1 cellular context compared by ENCODE assay signal in genomic region chr5:102753889-102754498, GRCh38.
TF ChIP-seq lines count a peak whose summit lies in the region.

No MANE protein-coding gene starts in this region.

TF ChIP-seq in GM23338, 12 proteins besides CTCF, POLR2A, EP300 and RAD21 (continued from another document):
- TF ChIP-seq, protein P1, sequence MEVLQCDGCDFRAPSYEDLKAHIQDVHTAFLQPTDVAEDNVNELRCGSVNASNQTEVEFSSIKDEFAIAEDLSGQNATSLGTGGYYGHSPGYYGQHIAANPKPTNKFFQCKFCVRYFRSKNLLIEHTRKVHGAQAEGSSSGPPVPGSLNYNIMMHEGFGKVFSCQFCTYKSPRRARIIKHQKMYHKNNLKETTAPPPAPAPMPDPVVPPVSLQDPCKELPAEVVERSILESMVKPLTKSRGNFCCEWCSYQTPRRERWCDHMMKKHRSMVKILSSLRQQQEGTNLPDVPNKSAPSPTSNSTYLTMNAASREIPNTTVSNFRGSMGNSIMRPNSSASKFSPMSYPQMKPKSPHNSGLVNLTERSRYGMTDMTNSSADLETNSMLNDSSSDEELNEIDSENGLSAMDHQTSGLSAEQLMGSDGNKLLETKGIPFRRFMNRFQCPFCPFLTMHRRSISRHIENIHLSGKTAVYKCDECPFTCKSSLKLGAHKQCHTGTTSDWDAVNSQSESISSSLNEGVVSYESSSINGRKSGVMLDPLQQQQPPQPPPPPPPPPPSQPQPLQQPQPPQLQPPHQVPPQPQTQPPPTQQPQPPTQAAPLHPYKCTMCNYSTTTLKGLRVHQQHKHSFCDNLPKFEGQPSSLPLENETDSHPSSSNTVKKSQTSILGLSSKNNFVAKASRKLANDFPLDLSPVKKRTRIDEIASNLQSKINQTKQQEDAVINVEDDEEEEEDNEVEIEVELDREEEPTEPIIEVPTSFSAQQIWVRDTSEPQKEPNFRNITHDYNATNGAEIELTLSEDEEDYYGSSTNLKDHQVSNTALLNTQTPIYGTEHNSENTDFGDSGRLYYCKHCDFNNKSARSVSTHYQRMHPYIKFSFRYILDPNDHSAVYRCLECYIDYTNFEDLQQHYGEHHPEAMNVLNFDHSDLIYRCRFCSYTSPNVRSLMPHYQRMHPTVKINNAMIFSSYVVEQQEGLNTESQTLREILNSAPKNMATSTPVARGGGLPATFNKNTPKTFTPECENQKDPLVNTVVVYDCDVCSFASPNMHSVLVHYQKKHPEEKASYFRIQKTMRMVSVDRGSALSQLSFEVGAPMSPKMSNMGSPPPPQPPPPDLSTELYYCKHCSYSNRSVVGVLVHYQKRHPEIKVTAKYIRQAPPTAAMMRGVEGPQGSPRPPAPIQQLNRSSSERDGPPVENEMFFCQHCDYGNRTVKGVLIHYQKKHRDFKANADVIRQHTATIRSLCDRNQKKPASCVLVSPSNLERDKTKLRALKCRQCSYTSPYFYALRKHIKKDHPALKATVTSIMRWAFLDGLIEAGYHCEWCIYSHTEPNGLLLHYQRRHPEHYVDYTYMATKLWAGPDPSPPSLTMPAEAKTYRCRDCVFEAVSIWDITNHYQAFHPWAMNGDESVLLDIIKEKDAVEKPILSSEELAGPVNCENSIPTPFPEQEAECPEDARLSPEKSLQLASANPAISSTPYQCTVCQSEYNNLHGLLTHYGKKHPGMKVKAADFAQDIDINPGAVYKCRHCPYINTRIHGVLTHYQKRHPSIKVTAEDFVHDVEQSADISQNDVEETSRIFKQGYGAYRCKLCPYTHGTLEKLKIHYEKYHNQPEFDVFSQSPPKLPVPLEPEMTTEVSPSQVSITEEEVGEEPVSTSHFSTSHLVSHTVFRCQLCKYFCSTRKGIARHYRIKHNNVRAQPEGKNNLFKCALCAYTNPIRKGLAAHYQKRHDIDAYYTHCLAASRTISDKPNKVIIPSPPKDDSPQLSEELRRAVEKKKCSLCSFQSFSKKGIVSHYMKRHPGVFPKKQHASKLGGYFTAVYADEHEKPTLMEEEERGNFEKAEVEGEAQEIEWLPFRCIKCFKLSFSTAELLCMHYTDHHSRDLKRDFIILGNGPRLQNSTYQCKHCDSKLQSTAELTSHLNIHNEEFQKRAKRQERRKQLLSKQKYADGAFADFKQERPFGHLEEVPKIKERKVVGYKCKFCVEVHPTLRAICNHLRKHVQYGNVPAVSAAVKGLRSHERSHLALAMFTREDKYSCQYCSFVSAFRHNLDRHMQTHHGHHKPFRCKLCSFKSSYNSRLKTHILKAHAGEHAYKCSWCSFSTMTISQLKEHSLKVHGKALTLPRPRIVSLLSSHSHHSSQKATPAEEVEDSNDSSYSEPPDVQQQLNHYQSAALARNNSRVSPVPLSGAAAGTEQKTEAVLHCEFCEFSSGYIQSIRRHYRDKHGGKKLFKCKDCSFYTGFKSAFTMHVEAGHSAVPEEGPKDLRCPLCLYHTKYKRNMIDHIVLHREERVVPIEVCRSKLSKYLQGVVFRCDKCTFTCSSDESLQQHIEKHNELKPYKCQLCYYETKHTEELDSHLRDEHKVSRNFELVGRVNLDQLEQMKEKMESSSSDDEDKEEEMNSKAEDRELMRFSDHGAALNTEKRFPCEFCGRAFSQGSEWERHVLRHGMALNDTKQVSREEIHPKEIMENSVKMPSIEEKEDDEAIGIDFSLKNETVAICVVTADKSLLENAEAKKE (CRISPR knock-in tag; IDR thresholded peaks at IDR 0.05), result no peak
- TF ChIP-seq NANOG (IDR thresholded peaks at IDR 0.05; ENCODE audit: borderline replicate concordance) (no peak), EZH2phosphoT487 (IDR thresholded peaks at IDR 0.05; ENCODE audit: unreplicated experiment) (no peak), ZNF114 (CRISPR knock-in tag; IDR thresholded peaks at IDR 0.05) (no peak), EZH2 (IDR thresholded peaks at IDR 0.05; ENCODE audit: low read depth, unreplicated experiment) (no peak), JUNB (IDR thresholded peaks at IDR 0.05; ENCODE audit: unreplicated experiment) (no peak)
